ENCODE assay signal across 11 cellular contexts in the genomic region with DNA sequence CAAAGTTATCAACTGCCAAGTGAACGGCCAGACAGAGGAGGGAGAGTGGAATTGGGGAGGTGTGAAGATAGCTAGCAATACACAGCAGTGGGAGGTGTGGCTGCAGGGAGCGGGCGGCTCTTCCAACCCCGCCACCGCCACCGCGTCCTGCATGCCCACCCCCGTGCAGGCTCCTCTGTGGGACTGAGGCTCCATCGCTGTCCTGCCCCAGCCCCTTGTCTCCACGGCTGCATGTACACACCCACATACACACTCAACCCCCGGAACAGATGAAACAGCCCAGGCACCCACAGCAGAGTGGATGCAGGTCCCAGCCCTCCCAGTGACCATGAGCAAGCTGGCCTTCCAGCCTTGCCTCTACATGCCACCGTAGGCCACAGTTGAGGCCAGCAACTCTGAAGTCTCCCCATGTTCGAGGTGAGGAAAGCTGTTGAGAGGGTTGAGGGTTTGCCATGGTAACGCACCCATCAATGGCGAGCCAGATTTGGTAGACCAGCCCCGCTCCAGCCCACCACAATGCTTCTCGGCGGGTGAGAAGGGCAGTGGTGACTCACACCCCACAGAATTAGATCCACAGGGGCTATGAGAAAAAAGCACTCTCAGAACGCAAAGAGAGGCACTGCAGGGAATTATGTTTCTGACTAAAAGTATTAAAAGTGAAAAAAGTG. TPM values are rescaled to one million over a fixed set of nuclear protein-coding genes. Genes with fewer than 3 reads are reported as not detected.
DNase-seq lines count a peak whose midpoint lies in the region; ATAC-seq and TF ChIP-seq lines count a peak whose summit lies in the region.
"Had no signal": no experiment of that assay in that cellular context is flagged by ENCODE, and none has a peak within 500 bp of the region (broad histone marks: within the 10 kb centered on the region; RNA-seq: fewer than 3 reads in every experiment).

No MANE protein-coding gene starts in this region.

- intact Hi-C loops in IMR-90 (cut with micrococcal nuclease) = no loop called here
- intact Hi-C loops in CD4-positive, alpha-beta memory T cell (cut with micrococcal nuclease) = no loop called here

- H3K4me2 ChIP-seq in IMR-90 (ENCODE audit: low read depth, low read length) = no peak overlapping the region

- no peak overlapping the region for H3K18ac ChIP-seq in IMR-90 (ENCODE audit: low read depth, low read length)

- no peak overlapping the region for H3K23ac ChIP-seq in IMR-90 (ENCODE audit: low read depth, low read length)

- H3K79me1 ChIP-seq in IMR-90 (ENCODE audit: low read depth in 1 of 2, low read length in 2 of 2) = peaks cover 17 to 40% of the 10 kb centered on the region in 2 experiments

- peaks cover 39% of the 10 kb centered on the region for H4K20me1 ChIP-seq in IMR-90 (ENCODE audit: insufficient read depth, low read length)

- H2BK20ac ChIP-seq in IMR-90 (ENCODE audit: low read depth, low read length) = no peak overlapping the region

- H3K36me3 Mint-ChIP-seq in activated naive CD8-positive, alpha-beta T cell treated with anti-CD3 and anti-CD28 coated beads for 36 hours = peaks cover 15% of the 10 kb centered on the region
- H3K36me3 Mint-ChIP-seq in stimulated activated memory B cell treated with anti-CD40 and anti-IgM and Interleukin-4, amounts not matched to agents 10 μg/mL and 1 μg/mL and 100 μg/mL, for 72 hours = peaks cover 19% of the 10 kb centered on the region
- peaks cover 0 to 13% of the 10 kb centered on the region in 2 donors for H3K36me3 Mint-ChIP-seq in CD4-positive, alpha-beta memory T cell

- H3K4me1 ChIP-seq in IMR-90 (ENCODE audit: control insufficient read depth, insufficient read depth, low read length) (peaks cover 27% of the 10 kb centered on the region), Peyer's patch (peaks cover 0 to 32% (median 9%) of the 10 kb centered on the region in 4 donors)
- H3K4me1 ChIP-seq in CD4-positive, alpha-beta memory T cell (ENCODE audit: insufficient read depth, low read length) = peaks cover 42% of the 10 kb centered on the region
- H3K4me1 ChIP-seq: Caco-2 had no signal

- TF ChIP-seq CTCF in IMR-90 (conservative IDR thresholded peaks at IDR 0.05; ENCODE audit: low read depth, low read length) = no peak
- TF ChIP-seq CTCF in fibroblast of villous mesenchyme (IDR thresholded peaks at IDR 0.05; ENCODE audit: insufficient read depth, low read depth, low read length) = no peak
- TF ChIP-seq CTCF in Peyer's patch (IDR thresholded peaks at IDR 0.05) = no peak

- TF ChIP-seq RAD21 in IMR-90 (IDR thresholded peaks at IDR 0.05; ENCODE audit: low read length) = no peak

- WGBS in IMR-90 (ENCODE audit: extremely low coverage in 2 of 2, insufficient read length in 1 of 2), 2 experiments = 90% methylated on average over 2 of the region's 19 CpGs; no CpG with 5 or more reads in 1 of the 2 experiments

- no peak overlapping the region for H2BK15ac ChIP-seq in IMR-90 (ENCODE audit: low read depth, low read length)

- in situ Hi-C loops in IMR-90 (cut with MboI; ENCODE audit: low sequenced_read_pairs) = no loop called here

- peak overlapping the region; percentile 50 for H3K27ac Mint-ChIP-seq in activated naive CD8-positive, alpha-beta T cell treated with anti-CD3 and anti-CD28 coated beads for 36 hours
- H3K27ac Mint-ChIP-seq in stimulated activated memory B cell treated with anti-CD40 and anti-IgM and Interleukin-4, amounts not matched to agents 10 μg/mL and 1 μg/mL and 100 μg/mL, for 72 hours = peak overlapping the region; percentile 85
- H3K27ac Mint-ChIP-seq in CD4-positive, alpha-beta memory T cell = peak overlapping the region in 1 of 7 donors; percentile 24

- no peaks in the 10 kb centered on the region for H3K9me3 ChIP-seq in IMR-90 (ENCODE audit: control insufficient read depth, insufficient read depth, low read length)
- H3K9me3 ChIP-seq in CD4-positive, alpha-beta memory T cell (ENCODE audit: control insufficient read depth in 1 of 2, low read length in 2 of 2) = no peaks in the 10 kb centered on the region
- H3K9me3 ChIP-seq in Peyer's patch = no peaks in the 10 kb centered on the region
- H3K9me3 ChIP-seq: Caco-2, gastrocnemius medialis had no signal

- no peak overlapping the region for H3K9ac ChIP-seq in IMR-90 (ENCODE audit: low read depth, low read length)
- H3K9ac ChIP-seq: GM23248 had no signal

- H4K5ac ChIP-seq in IMR-90 (ENCODE audit: low read depth, low read length) = no peak overlapping the region

- BruUV-seq in IMR-90 (replicated peaks; lab: Mats Ljungman, UMichigan) = no TSS peak

- H3K27me3 Mint-ChIP-seq in activated naive CD8-positive, alpha-beta T cell treated with anti-CD3 and anti-CD28 coated beads for 36 hours = no peaks in the 10 kb centered on the region
- H3K27me3 Mint-ChIP-seq in stimulated activated memory B cell treated with anti-CD40 and anti-IgM and Interleukin-4, amounts not matched to agents 10 μg/mL and 1 μg/mL and 100 μg/mL, for 72 hours = no peaks in the 10 kb centered on the region
- H3K27me3 Mint-ChIP-seq in CD4-positive, alpha-beta memory T cell = no peaks in the 10 kb centered on the region

- 0 out of 2 replicates have a peak overlapping the region, but pooled peaks have one; percentile 76 for H3K14ac ChIP-seq in IMR-90 (replicated peaks; ENCODE audit: low read depth, low read length)

- peak overlapping the region; percentile 48; the same call in 1 of the 2 replicates for H2AK5ac ChIP-seq in IMR-90 (ENCODE audit: low read depth, low read length)

- peaks cover 32% of the 10 kb centered on the region for H3K9me1 ChIP-seq in IMR-90 (ENCODE audit: insufficient read depth, low read length)

- ATAC-seq in IMR-90 (ENCODE audit: low read depth) (no peak), HG03439 (IDR thresholded peaks at IDR 0.05; ENCODE audit: unreplicated experiment) (no peak)
- ATAC-seq in stimulated activated memory B cell treated with anti-CD40 and anti-IgM and Interleukin-4, amounts not matched to agents 10 μg/mL and 1 μg/mL and 100 μg/mL, for 72 hours = no peak
- ATAC-seq: gastrocnemius medialis had no signal

- peaks cover 18% of the 10 kb centered on the region; the same call in 1 of the 2 replicates for H3K36me3 ChIP-seq in IMR-90 (ENCODE audit: control insufficient read depth, insufficient read depth, low read length)
- H3K36me3 ChIP-seq in CD4-positive, alpha-beta memory T cell (ENCODE audit: insufficient read depth, low read length) = no peaks in the 10 kb centered on the region
- peaks cover 0 to 4% (median 0%) of the 10 kb centered on the region in 3 donors for H3K36me3 ChIP-seq in Peyer's patch
- H3K36me3 ChIP-seq: gastrocnemius medialis had no signal

- H3K9me3 Mint-ChIP-seq in activated naive CD8-positive, alpha-beta T cell treated with anti-CD3 and anti-CD28 coated beads for 36 hours = peaks cover 2% of the 10 kb centered on the region
- H3K9me3 Mint-ChIP-seq in stimulated activated memory B cell treated with anti-CD40 and anti-IgM and Interleukin-4, amounts not matched to agents 10 μg/mL and 1 μg/mL and 100 μg/mL, for 72 hours = no peaks in the 10 kb centered on the region
- H3K9me3 Mint-ChIP-seq in CD4-positive, alpha-beta memory T cell = no peaks in the 10 kb centered on the region

- H3K4me1 Mint-ChIP-seq in activated naive CD8-positive, alpha-beta T cell treated with anti-CD3 and anti-CD28 coated beads for 36 hours = peaks cover 58% of the 10 kb centered on the region
- H3K4me1 Mint-ChIP-seq in stimulated activated memory B cell treated with anti-CD40 and anti-IgM and Interleukin-4, amounts not matched to agents 10 μg/mL and 1 μg/mL and 100 μg/mL, for 72 hours = peaks cover 73% of the 10 kb centered on the region
- peaks cover 20 to 41% (median 29%) of the 10 kb centered on the region in 4 donors for H3K4me1 Mint-ChIP-seq in CD4-positive, alpha-beta memory T cell

- POLR2A ChIA-PET in IMR-90 (lab: Charles Lee; ENCODE audit: unreplicated experiment) = no interaction called here
- POLR2A ChIA-PET in CD4-positive, alpha-beta memory T cell (lab: Charles Lee; ENCODE audit: partially characterized antibody) = interaction anchor here (0.9 to 1.3 kb wide), 2 partner anchors 9 to 121 kb away, joined by 3 to 5 read pairs; no protein-coding TSS in a partner anchor

- H3K27me3 ChIP-seq in IMR-90 (ENCODE audit: control insufficient read depth, insufficient read depth, low read length) = no peaks in the 10 kb centered on the region
- no peaks in the 10 kb centered on the region for H3K27me3 ChIP-seq in CD4-positive, alpha-beta memory T cell (ENCODE audit: insufficient read depth, low read length)
- H3K27me3 ChIP-seq in Peyer's patch = no peaks in the 10 kb centered on the region
- H3K27me3 ChIP-seq: gastrocnemius medialis had no signal

- H2AK9ac ChIP-seq in IMR-90 (replicated peaks; ENCODE audit: low read depth, low read length, poor library complexity) = peak overlapping the region; percentile 55

- dilution Hi-C loops in IMR-90 (cut with HindIII; ENCODE audit: low sequenced_read_pairs, unreplicated experiment) = no loop called here

- CTCF ChIA-PET in IMR-90 (lab: Yijun Ruan, JAX) = no interaction called here
- CTCF ChIA-PET in CD4-positive, alpha-beta memory T cell (lab: Charles Lee; ENCODE audit: partially characterized antibody) = interaction anchor here (0.9 kb wide), 1 partner anchor 127 kb away, joined by 3 read pairs; no protein-coding TSS in a partner anchor

- H3K4me3 ChIP-seq in IMR-90 (ENCODE audit: insufficient read depth, low read depth, low read length) (no peak overlapping the region), fibroblast of villous mesenchyme (ENCODE audit: low read depth, low read length) (no peak overlapping the region), Peyer's patch (no peak overlapping the region)
- H3K4me3 ChIP-seq in CD4-positive, alpha-beta memory T cell (ENCODE audit: low read length in 2 of 2) = no peak overlapping the region
- H3K4me3 ChIP-seq: gastrocnemius medialis, GM23248, SK-N-MC had no signal

- DNase-seq in IMR-90 = peak; percentile 41
- peak; percentile 52 for DNase-seq in activated naive CD8-positive, alpha-beta T cell treated with anti-CD3 and anti-CD28 coated beads for 36 hours
- peak; percentile 23 for DNase-seq in fibroblast of villous mesenchyme (ENCODE audit: low read depth)
- no peak for DNase-seq in CD4-positive, alpha-beta memory T cell
- no peak for DNase-seq in Peyer's patch
- DNase-seq: Caco-2, gastrocnemius medialis, GM23248 had no signal

- no peak overlapping the region for H3K27ac ChIP-seq in IMR-90 (ENCODE audit: insufficient read depth, low read length)
- H3K27ac ChIP-seq in CD4-positive, alpha-beta memory T cell (ENCODE audit: low read depth, low read length) = no peak overlapping the region
- H3K27ac ChIP-seq in Peyer's patch = peak overlapping the region in 1 of 4 donors; percentile 30
- H3K27ac ChIP-seq: gastrocnemius medialis, GM23248, SK-N-MC had no signal

- no peak overlapping the region for H2BK5ac ChIP-seq in IMR-90 (ENCODE audit: low read depth, low read length, poor library complexity, severe bottlenecking)

- H4K91ac ChIP-seq in IMR-90 (ENCODE audit: insufficient read depth, low read depth, low read length) = no peak overlapping the region

- H3K4me3 Mint-ChIP-seq in activated naive CD8-positive, alpha-beta T cell treated with anti-CD3 and anti-CD28 coated beads for 36 hours = no peak overlapping the region
- H3K4me3 Mint-ChIP-seq in stimulated activated memory B cell treated with anti-CD40 and anti-IgM and Interleukin-4, amounts not matched to agents 10 μg/mL and 1 μg/mL and 100 μg/mL, for 72 hours = no peak overlapping the region
- H3K4me3 Mint-ChIP-seq in CD4-positive, alpha-beta memory T cell = no peak overlapping the region

- TF ChIP-seq POLR2A in IMR-90 (IDR thresholded peaks at IDR 0.05; ENCODE audit: low read depth, low read length) = no peak
- TF ChIP-seq POLR2A in Peyer's patch (IDR thresholded peaks at IDR 0.05) = no peak

- no peak overlapping the region for H2AFZ ChIP-seq in IMR-90 (replicated peaks; ENCODE audit: low read length, poor library complexity)
- H2AFZ ChIP-seq: GM23248 had no signal

- H3K56ac ChIP-seq in IMR-90 (ENCODE audit: extremely low read depth, insufficient read depth, low read length) = no peak overlapping the region

- no peak overlapping the region for H4K8ac ChIP-seq in IMR-90 (ENCODE audit: low read depth in 2 of 2, low read length in 2 of 2)

- peak overlapping the region; percentile 8 for H3K4ac ChIP-seq in IMR-90 (ENCODE audit: low read depth, low read length)

- no peak overlapping the region for H2BK120ac ChIP-seq in IMR-90 (ENCODE audit: low read depth, low read length)

RNA-seq across cellular contexts. Expression of a gene that starts 39.3 kb away (rescaled TPM):
- total RNA-seq in IMR-90 (2012; rRNA removed) (0.83 and 1.6 TPM in 2 replicates), fibroblast of villous mesenchyme (3.9 and 4.2 TPM in 2 replicates), Peyer's patch (10 to 100 TPM; 12.3 to 37.0 (median 23.6) TPM)
- 3.0 and 3.1 TPM in 2 replicates for polyA plus RNA-seq in IMR-90 (2012; rRNA removed)
- 1.4 and 3.3 TPM in 2 replicates for polyA plus RNA-seq in IMR-90 (2012; cell fraction: cytosol; rRNA removed)
- 12.1 and 24.5 TPM in 2 replicates for polyA plus RNA-seq in IMR-90 (2012; cell fraction: nucleus; rRNA removed; ENCODE audit: low replicate concordance)
- 10 to 100 TPM; 13.1 to 13.2 TPM for total RNA-seq in activated naive CD8-positive, alpha-beta T cell treated with anti-CD3 and anti-CD28 coated beads for 36 hours
- 10 to 100 TPM; 15.7 to 16.8 TPM for total RNA-seq in CD4-positive, alpha-beta memory T cell
- 1 to 10 TPM in 1 of 2 donors, under 1 TPM in 1; 0.77 to 3.3 TPM for polyA plus RNA-seq in CD4-positive, alpha-beta memory T cell

Comparison
In these comparisons a context has a peak if more than half of its experiments do, and no peak if none do; other contexts are left out.
1. DNase-seq: peak in IMR-90 (single experiment), activated naive CD8-positive, alpha-beta T cell treated with anti-CD3 and anti-CD28 coated beads for 36 hours (single experiment) and fibroblast of villous mesenchyme (single experiment); none in CD4-positive, alpha-beta memory T cell (0 of 5) and Peyer's patch (0 of 3).